Comparison of ENCODE assay signal across 38 cellular contexts in the genomic region with DNA sequence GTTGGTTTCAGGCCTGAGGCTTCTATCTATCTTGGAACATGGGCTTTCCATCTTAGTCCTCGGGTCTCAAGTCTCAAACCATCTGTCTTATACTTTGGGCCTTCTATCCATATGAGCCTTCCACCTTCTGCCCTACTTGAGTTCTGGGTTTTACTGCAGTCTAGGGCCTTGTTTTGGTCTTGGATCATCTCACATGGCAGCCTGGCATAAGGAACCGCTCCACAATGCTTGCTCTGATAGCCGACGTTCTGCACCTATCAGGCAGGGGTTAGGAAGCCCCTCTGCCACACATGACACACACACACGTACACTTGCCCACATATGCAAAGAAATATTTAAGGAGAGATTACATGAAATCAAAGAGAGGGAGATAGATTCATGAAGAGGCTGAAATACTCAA. TPM values are rescaled to one million over a fixed set of nuclear protein-coding genes. Genes with fewer than 3 reads are reported as not detected.
"Had no signal": no experiment of that assay in that cellular context is flagged by ENCODE, and none has a peak within 500 bp of the region (broad histone marks: within the 10 kb centered on the region; RNA-seq: fewer than 3 reads in every experiment).

No MANE protein-coding gene starts in this region.

- H3K9me3 Mint-ChIP-seq: activated naive CD4-positive, alpha-beta T cell treated with anti-CD3 and anti-CD28 coated beads, Interleukin-2, amount 10 ng/mL, durations not matched to agents 7 days and 5 days; activated naive CD4-positive, alpha-beta T cell treated with anti-CD3 and anti-CD28 coated beads, Interleukin-2, amount 50 U/mL, for 24 hours; activated naive CD8-positive, alpha-beta T cell treated with anti-CD3 and anti-CD28 coated beads for 36 hours; activated naive CD8-positive, alpha-beta T cell treated with anti-CD3 and anti-CD28 coated beads, Interleukin-2, amount 10 ng/mL, durations not matched to agents 7 days and 5 days; activated naive CD8-positive, alpha-beta T cell treated with anti-CD3 and anti-CD28 coated beads, Interleukin-2, amount 50 U/mL, for 24 hours; activated T-cell treated with anti-CD3 and anti-CD28 coated beads, Interleukin-2, amount 50 U/mL, for 24 hours; activated T-cell treated with anti-CD3 and anti-CD28 coated beads, Interleukin-2, amount 50 U/mL, for 4 hours; activated T-cell treated with anti-CD3 and anti-CD28 coated beads, Interleukin-2, amount 50 U/mL, for 72 hours; activated T-helper 1 cell treated with anti-CD3 and anti-CD28 coated beads, Interleukin-12 subunit alpha, Interleukin-12 subunit beta, Interleukin-2, Interleukin-4 antibody, amounts not matched to agents 30 ng/mL and 10 ng/mL and 1 ng/mL, durations not matched to agents 14 hours and 24 hours and 36 hours; activated T-helper 17 cell treated with anti-CD3 and anti-CD28 coated beads, Interleukin-2, amount 50 U/mL, for 72 hours; activated T-helper 2 cell treated with anti-CD3 and anti-CD28 coated beads, Interferon-gamma antibody, Interleukin-2, Interleukin-4, amounts not matched to agents 10 μg/mL and 5 μg/mL and 100 μg/mL, durations not matched to agents 14 hours and 24 hours and 36 hours; brain; central memory CD8-positive, alpha-beta T cell had no signal

- ATAC-seq: activated naive CD8-positive, alpha-beta T cell treated with anti-CD3 and anti-CD28 coated beads, Interleukin-2, amount 50 U/mL, for 24 hours; activated T-cell treated with anti-CD3 and anti-CD28 coated beads, Interleukin-2, amount 50 U/mL, for 4 hours; activated T-cell treated with anti-CD3 and anti-CD28 coated beads, Interleukin-2, amount 50 U/mL, for 72 hours; activated T-helper 17 cell treated with anti-CD3 and anti-CD28 coated beads, Interleukin-2, amount 50 U/mL, for 72 hours; body of pancreas had no signal

- H3K27ac Mint-ChIP-seq: activated naive CD4-positive, alpha-beta T cell treated with anti-CD3 and anti-CD28 coated beads, Interleukin-2, amount 10 ng/mL, durations not matched to agents 7 days and 5 days; activated naive CD4-positive, alpha-beta T cell treated with anti-CD3 and anti-CD28 coated beads, Interleukin-2, amount 50 U/mL, for 24 hours; activated naive CD8-positive, alpha-beta T cell; activated naive CD8-positive, alpha-beta T cell treated with anti-CD3 and anti-CD28 coated beads for 36 hours; activated naive CD8-positive, alpha-beta T cell treated with anti-CD3 and anti-CD28 coated beads, Interleukin-2, amount 10 ng/mL, durations not matched to agents 7 days and 5 days; activated naive CD8-positive, alpha-beta T cell treated with anti-CD3 and anti-CD28 coated beads, Interleukin-2, amount 50 U/mL, for 24 hours; activated T-cell treated with anti-CD3 and anti-CD28 coated beads, Interleukin-2, amount 50 U/mL, for 24 hours; activated T-cell treated with anti-CD3 and anti-CD28 coated beads, Interleukin-2, amount 50 U/mL, for 72 hours; activated T-helper 1 cell treated with anti-CD3 and anti-CD28 coated beads, Interleukin-12 subunit alpha, Interleukin-12 subunit beta, Interleukin-2, Interleukin-4 antibody, amounts not matched to agents 30 ng/mL and 10 ng/mL and 1 ng/mL, durations not matched to agents 14 hours and 24 hours and 36 hours; activated T-helper 17 cell treated with anti-CD3 and anti-CD28 coated beads, Interleukin-2, amount 50 U/mL, for 72 hours; activated T-helper 2 cell treated with anti-CD3 and anti-CD28 coated beads, Interferon-gamma antibody, Interleukin-2, Interleukin-4, amounts not matched to agents 10 μg/mL and 5 μg/mL and 100 μg/mL, durations not matched to agents 14 hours and 24 hours and 36 hours; brain had no signal

- H3K36me3 ChIP-seq: cardiac muscle cell had no signal

- DNase-seq: activated effector memory CD4-positive, alpha-beta T cell treated with anti-CD3 and anti-CD28 coated beads, Interleukin-2, amount 50 U/mL, for 16 hours; activated effector memory CD4-positive, alpha-beta T cell treated with Interleukin-2 at 50 U/mL for 16 hours; activated gamma-delta T cell; activated gamma-delta T cell treated with Interleukin-2 at 50 U/mL for 16 hours; activated naive CD4-positive, alpha-beta T cell; activated naive CD4-positive, alpha-beta T cell treated with anti-CD3 and anti-CD28 coated beads, Interleukin-2, amount 10 ng/mL, durations not matched to agents 7 days and 5 days; activated naive CD4-positive, alpha-beta T cell treated with anti-CD3 and anti-CD28 coated beads, Interleukin-2, amount 50 U/mL, for 16 hours; activated naive CD4-positive, alpha-beta T cell treated with Interleukin-2 at 50 U/mL for 16 hours; activated naive CD8-positive, alpha-beta T cell treated with anti-CD3 and anti-CD28 coated beads for 36 hours; activated naive CD8-positive, alpha-beta T cell treated with anti-CD3 and anti-CD28 coated beads, Interleukin-2, amount 10 ng/mL, durations not matched to agents 7 days and 5 days; activated naive CD8-positive, alpha-beta T cell treated with anti-CD3 and anti-CD28 coated beads, Interleukin-2, amount 50 U/mL, for 24 hours; activated T-cell treated with anti-CD3 and anti-CD28 coated beads for 4 hours; activated T-cell treated with anti-CD3 and anti-CD28 coated beads, Interleukin-2, amount 50 U/mL, for 1 hour; activated T-cell treated with anti-CD3 and anti-CD28 coated beads, Interleukin-2, amount 50 U/mL, for 24 hours; activated T-cell treated with anti-CD3 and anti-CD28 coated beads, Interleukin-2, amount 50 U/mL, for 4 hours; activated T-cell treated with anti-CD3 and anti-CD28 coated beads, Interleukin-2, amount 50 U/mL, for 48 hours; activated T-cell treated with anti-CD3 and anti-CD28 coated beads, Interleukin-2, amount 50 U/mL, for 72 hours; adrenal gland; amniotic stem cell; amygdala; anterior cingulate cortex; aorta; body of pancreas; brain microvascular endothelial cell; caudate nucleus; central memory CD4-positive, alpha-beta T cell; cerebellar nuclear complex had no signal

- H3K27me3 ChIP-seq: adrenal gland, ascending aorta, body of pancreas, brain microvascular endothelial cell, cardiac muscle cell had no signal

- H3K9me3 ChIP-seq: adrenal gland, ascending aorta, body of pancreas had no signal

- H3K36me3 Mint-ChIP-seq: activated naive CD4-positive, alpha-beta T cell treated with anti-CD3 and anti-CD28 coated beads, Interleukin-2, amount 10 ng/mL, durations not matched to agents 7 days and 5 days; activated naive CD4-positive, alpha-beta T cell treated with anti-CD3 and anti-CD28 coated beads, Interleukin-2, amount 50 U/mL, for 24 hours; activated naive CD8-positive, alpha-beta T cell treated with anti-CD3 and anti-CD28 coated beads for 36 hours; activated naive CD8-positive, alpha-beta T cell treated with anti-CD3 and anti-CD28 coated beads, Interleukin-2, amount 10 ng/mL, durations not matched to agents 7 days and 5 days; brain had no signal

- H3K4me3 ChIP-seq: adrenal gland, ascending aorta, body of pancreas, cardiac muscle cell had no signal

- H3K4me1 Mint-ChIP-seq: activated naive CD4-positive, alpha-beta T cell treated with anti-CD3 and anti-CD28 coated beads, Interleukin-2, amount 10 ng/mL, durations not matched to agents 7 days and 5 days; activated naive CD4-positive, alpha-beta T cell treated with anti-CD3 and anti-CD28 coated beads, Interleukin-2, amount 50 U/mL, for 24 hours; activated naive CD8-positive, alpha-beta T cell treated with anti-CD3 and anti-CD28 coated beads for 36 hours; activated naive CD8-positive, alpha-beta T cell treated with anti-CD3 and anti-CD28 coated beads, Interleukin-2, amount 10 ng/mL, durations not matched to agents 7 days and 5 days; activated naive CD8-positive, alpha-beta T cell treated with anti-CD3 and anti-CD28 coated beads, Interleukin-2, amount 50 U/mL, for 24 hours; activated T-helper 17 cell treated with anti-CD3 and anti-CD28 coated beads, Interleukin-2, amount 50 U/mL, for 72 hours; brain; central memory CD8-positive, alpha-beta T cell had no signal

- H3K4me3 Mint-ChIP-seq: activated naive CD4-positive, alpha-beta T cell treated with anti-CD3 and anti-CD28 coated beads, Interleukin-2, amount 10 ng/mL, durations not matched to agents 7 days and 5 days; activated naive CD4-positive, alpha-beta T cell treated with anti-CD3 and anti-CD28 coated beads, Interleukin-2, amount 50 U/mL, for 24 hours; activated naive CD8-positive, alpha-beta T cell; activated naive CD8-positive, alpha-beta T cell treated with anti-CD3 and anti-CD28 coated beads for 36 hours; activated naive CD8-positive, alpha-beta T cell treated with anti-CD3 and anti-CD28 coated beads, Interleukin-2, amount 10 ng/mL, durations not matched to agents 7 days and 5 days; activated naive CD8-positive, alpha-beta T cell treated with anti-CD3 and anti-CD28 coated beads, Interleukin-2, amount 50 U/mL, for 24 hours; activated T-cell treated with anti-CD3 and anti-CD28 coated beads, Interleukin-2, amount 50 U/mL, for 24 hours; activated T-cell treated with anti-CD3 and anti-CD28 coated beads, Interleukin-2, amount 50 U/mL, for 4 hours; activated T-cell treated with anti-CD3 and anti-CD28 coated beads, Interleukin-2, amount 50 U/mL, for 72 hours; activated T-helper 1 cell treated with anti-CD3 and anti-CD28 coated beads, Interleukin-12 subunit alpha, Interleukin-12 subunit beta, Interleukin-2, Interleukin-4 antibody, amounts not matched to agents 30 ng/mL and 10 ng/mL and 1 ng/mL, durations not matched to agents 14 hours and 24 hours and 36 hours; activated T-helper 17 cell treated with anti-CD3 and anti-CD28 coated beads, Interleukin-2, amount 50 U/mL, for 72 hours; brain; central memory CD8-positive, alpha-beta T cell had no signal

- H3K27ac ChIP-seq: adrenal gland, ascending aorta, body of pancreas, brain microvascular endothelial cell, cardiac muscle cell had no signal

- H3K27me3 Mint-ChIP-seq: activated naive CD4-positive, alpha-beta T cell treated with anti-CD3 and anti-CD28 coated beads, Interleukin-2, amount 10 ng/mL, durations not matched to agents 7 days and 5 days; activated naive CD4-positive, alpha-beta T cell treated with anti-CD3 and anti-CD28 coated beads, Interleukin-2, amount 50 U/mL, for 24 hours; activated naive CD8-positive, alpha-beta T cell; activated naive CD8-positive, alpha-beta T cell treated with anti-CD3 and anti-CD28 coated beads for 36 hours; activated naive CD8-positive, alpha-beta T cell treated with anti-CD3 and anti-CD28 coated beads, Interleukin-2, amount 10 ng/mL, durations not matched to agents 7 days and 5 days; activated naive CD8-positive, alpha-beta T cell treated with anti-CD3 and anti-CD28 coated beads, Interleukin-2, amount 50 U/mL, for 24 hours; activated T-cell treated with anti-CD3 and anti-CD28 coated beads, Interleukin-2, amount 50 U/mL, for 24 hours; brain had no signal

- H3K4me1 ChIP-seq: adrenal gland, ascending aorta, body of pancreas had no signal

RNA-seq across cellular contexts. Expression of a gene that starts 25.5 kb away (rescaled TPM):
- total RNA-seq: activated naive CD8-positive, alpha-beta T cell treated with anti-CD3 and anti-CD28 coated beads for 36 hours; activated naive CD8-positive, alpha-beta T cell treated with anti-CD3 and anti-CD28 coated beads, Interleukin-2, amount 10 ng/mL, durations not matched to agents 7 days and 5 days; activated T-helper 1 cell treated with anti-CD3 and anti-CD28 coated beads, Interleukin-12 subunit alpha, Interleukin-12 subunit beta, Interleukin-2, Interleukin-4 antibody, amounts not matched to agents 30 ng/mL and 10 ng/mL and 1 ng/mL, durations not matched to agents 14 hours and 24 hours and 36 hours; activated T-helper 2 cell treated with anti-CD3 and anti-CD28 coated beads, Interferon-gamma antibody, Interleukin-2, Interleukin-4, amounts not matched to agents 10 μg/mL and 5 μg/mL and 100 μg/mL, durations not matched to agents 14 hours and 24 hours and 36 hours; astrocyte; cardiac muscle cell; chondrocyte had no signal
- polyA plus RNA-seq: cardiac muscle cell had no signal
